In genomic region chr19:823565-824121, GRCh38 we compare ENCODE assay signal across 1 cellular context.
TF ChIP-seq lines count a peak whose summit lies in the region.

No MANE protein-coding gene starts in this region.

TF ChIP-seq in K562, 482 proteins besides CTCF, POLR2A, EP300 and RAD21 (continued from another document and continues in another):
- no peak for TF ChIP-seq TAF9B (IDR thresholded peaks at IDR 0.05; ENCODE audit: partially characterized antibody)
- peak; percentile 87 for TF ChIP-seq VEZF1 (CRISPR knock-in tag; IDR thresholded peaks at IDR 0.05)
- no peak for TF ChIP-seq ETS2 (tag; IDR thresholded peaks at IDR 0.05; ENCODE audit: borderline replicate concordance, poor library complexity, severe bottlenecking)
- TF ChIP-seq PPARD (CRISPR knock-in tag; IDR thresholded peaks at IDR 0.05), result no peak
- TF ChIP-seq CHD1 (IDR thresholded peaks at IDR 0.05; ENCODE audit: low read length), result no peak
- no peak for TF ChIP-seq TRIM25 (IDR thresholded peaks at IDR 0.05; ENCODE audit: borderline replicate concordance)
- no peak for TF ChIP-seq ZNF133 (CRISPR knock-in tag; IDR thresholded peaks at IDR 0.05)
- TF ChIP-seq ZFPM2 (CRISPR knock-in tag; IDR thresholded peaks at IDR 0.05), result no peak
- no peak for TF ChIP-seq TEAD2 (tag; IDR thresholded peaks at IDR 0.05)
- no peak for TF ChIP-seq MBD1 (CRISPR knock-in tag; IDR thresholded peaks at IDR 0.05)
- no peak for TF ChIP-seq ZNF274 (IDR thresholded peaks at IDR 0.05; ENCODE audit: borderline replicate concordance, low read depth, low read length)
- no peak for TF ChIP-seq SAFB2 (IDR thresholded peaks at IDR 0.05; ENCODE audit: borderline replicate concordance, low read depth, low read length, severe bottlenecking)
- TF ChIP-seq CHD7 (IDR thresholded peaks at IDR 0.05; ENCODE audit: low read depth, low read length), result no peak
- peak; percentile 42; the same call in 1 of the 2 replicates for TF ChIP-seq TFAP4 (CRISPR knock-in tag; IDR thresholded peaks at IDR 0.05; ENCODE audit: borderline replicate concordance)
- no peak for TF ChIP-seq ILF3 (IDR thresholded peaks at IDR 0.05; ENCODE audit: borderline replicate concordance)
- no peak for TF ChIP-seq MCM2 (IDR thresholded peaks at IDR 0.05; ENCODE audit: low read depth)
- TF ChIP-seq ELK3 (CRISPR knock-in tag; IDR thresholded peaks at IDR 0.05), result no peak
- no peak for TF ChIP-seq ZNF354B (CRISPR knock-in tag; IDR thresholded peaks at IDR 0.05)
- TF ChIP-seq LARP7 (IDR thresholded peaks at IDR 0.05), result no peak
- no peak for TF ChIP-seq USF1 (CRISPR knock-in tag; IDR thresholded peaks at IDR 0.05)
- no peak for TF ChIP-seq HNRNPLL (IDR thresholded peaks at IDR 0.05; ENCODE audit: low read depth, low read length, poor library complexity, severe bottlenecking)
- peak; percentile 82 to 92 for TF ChIP-seq MAZ (CRISPR knock-in tag; conservative IDR thresholded peaks at IDR 0.05 in 1 of 2, IDR thresholded peaks at IDR 0.05 in 1 of 2)
- TF ChIP-seq LEF1 (IDR thresholded peaks at IDR 0.05), result peak; percentile 79; the same call in 1 of the 2 replicates
- TF ChIP-seq RFX1 (IDR thresholded peaks at IDR 0.05), result no peak
- no peak for TF ChIP-seq NR2C1 (IDR thresholded peaks at IDR 0.05)
- TF ChIP-seq NR2C1 (tag; IDR thresholded peaks at IDR 0.05), result no peak
- TF ChIP-seq ZNF449 (CRISPR knock-in tag; IDR thresholded peaks at IDR 0.05), result peak; percentile 38; the same call in 1 of the 2 replicates
- 0 out of 2 replicates have a peak, but pooled peaks have one; percentile 5 for TF ChIP-seq ARID3B (CRISPR knock-in tag; IDR thresholded peaks at IDR 0.05; ENCODE audit: borderline replicate concordance)
- no peak for TF ChIP-seq E2F6 (IDR thresholded peaks at IDR 0.05; ENCODE audit: borderline replicate concordance in 1 of 2, extremely low read depth in 1 of 2, insufficient read depth in 1 of 2, insufficient read length in 1 of 2, low read depth in 1 of 2, low read length in 1 of 2, poor library complexity in 1 of 2, severe bottlenecking in 1 of 2)
- TF ChIP-seq KLF6 (CRISPR knock-in tag; IDR thresholded peaks at IDR 0.05; ENCODE audit: borderline replicate concordance), result no peak
- TF ChIP-seq ZNF212 (CRISPR knock-in tag; IDR thresholded peaks at IDR 0.05), result no peak
- TF ChIP-seq GABPA (tag; conservative IDR thresholded peaks at IDR 0.05; ENCODE audit: low read depth), result no peak
- TF ChIP-seq MTA1 (IDR thresholded peaks at IDR 0.05; ENCODE audit: borderline replicate concordance), result no peak
- no peak for TF ChIP-seq MEF2A (IDR thresholded peaks at IDR 0.05; ENCODE audit: control insufficient read depth, low read depth, low read length)
